30 cellular contexts compared by ENCODE assay signal in the genomic region with DNA sequence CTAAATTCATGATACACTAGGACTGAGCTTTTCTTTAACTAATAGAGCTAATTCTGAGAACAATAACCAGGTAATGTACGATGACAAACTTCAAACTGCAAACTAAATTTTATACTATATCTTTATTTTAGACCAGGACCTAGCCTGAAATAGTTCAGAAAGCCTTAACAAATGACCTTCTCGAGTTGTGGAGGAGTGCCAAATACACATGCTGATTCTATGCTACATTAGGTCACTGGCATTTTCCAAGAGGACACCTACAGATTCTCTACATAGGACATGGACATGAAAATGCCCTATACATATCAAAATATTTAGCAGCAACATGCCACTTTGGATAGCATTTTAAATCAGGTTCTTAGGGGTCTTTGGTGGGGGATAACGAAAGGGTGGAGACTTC. TPM values are rescaled to one million over a fixed set of nuclear protein-coding genes. Genes with fewer than 3 reads are reported as not detected.
"Had no signal": no experiment of that assay in that cellular context is flagged by ENCODE, and none has a peak within 500 bp of the region (broad histone marks: within the 10 kb centered on the region; RNA-seq: fewer than 3 reads in every experiment).

No MANE protein-coding gene starts in this region.

- H3K27me3 ChIP-seq: neural progenitor cell, neutrophil, suprapubic skin, tibial artery, upper lobe of right lung had no signal

- H3K4me3 ChIP-seq: lower lobe of right lung, neural progenitor cell, psoas muscle, skin epidermis, suprapubic skin, thoracic aorta, tibial artery, upper lobe of right lung had no signal

- H3K27ac ChIP-seq: lower lobe of right lung, neural progenitor cell, neutrophil, parathyroid adenoma, psoas muscle, skin epidermis, suprapubic skin, thoracic aorta, tibial artery, upper lobe of right lung had no signal

- H3K9me3 ChIP-seq: lower lobe of right lung, neutrophil, psoas muscle, suprapubic skin, thoracic aorta, tibial artery, upper lobe of right lung had no signal

- H3K4me2 ChIP-seq: neural progenitor cell had no signal

- H3K36me3 ChIP-seq: lower lobe of right lung, neural progenitor cell, neutrophil, suprapubic skin, thoracic aorta, tibial artery, upper lobe of right lung had no signal

- H3K4me1 ChIP-seq: lower lobe of right lung, neural progenitor cell, parathyroid adenoma, suprapubic skin, tibial artery, upper lobe of right lung had no signal

- H2AFZ ChIP-seq: neural progenitor cell, parathyroid adenoma had no signal

- H3K9ac ChIP-seq: neural progenitor cell, parathyroid adenoma had no signal

- DNase-seq: hypothalamus; immature natural killer cell; kidney; lower lobe of right lung; mesendoderm; naive B cell; natural killer cell; nephron progenitor cell; occipital lobe; psoas muscle; stimulated activated CD4-positive, alpha-beta T cell treated with anti-CD3 and anti-CD28 coated beads, Interleukin-12 subunit alpha, Interleukin-12 subunit beta, amount 100 ng/mL, for 4 hours; stimulated activated CD4-positive, alpha-beta T cell treated with anti-CD3 and anti-CD28 coated beads, Interleukin-15, amount 100 ng/mL, for 24 hours; stimulated activated CD4-positive, alpha-beta T cell treated with anti-CD3 and anti-CD28 coated beads, Interleukin-2, amount 100 ng/mL, for 24 hours; stimulated activated CD4-positive, alpha-beta T cell treated with anti-CD3 and anti-CD28 coated beads, Interleukin-4, amount 100 ng/mL, for 24 hours; stimulated activated naive CD4-positive, alpha-beta T cell; tibial artery; trophoblast cell; upper lobe of right lung had no signal

- ATAC-seq: lower lobe of right lung; natural killer cell; psoas muscle; sciatic nerve; stimulated activated effector memory CD8-positive, alpha-beta T cell treated with anti-CD3 and anti-CD28 coated beads, Interleukin-12 subunit alpha, Interleukin-12 subunit beta, amount 100 ng/mL, for 72 hours; upper lobe of right lung had no signal

- H3K79me2 ChIP-seq: parathyroid adenoma had no signal

RNA-seq across cellular contexts. Expression of a gene that starts 44.0 kb away (rescaled TPM):
- total RNA-seq: liver, lower lobe of right lung, mononuclear cell, natural killer cell, posterior vena cava, psoas muscle, subcutaneous adipose tissue, suprapubic skin, upper lobe of right lung had no signal
- polyA plus RNA-seq: immature natural killer cell had no signal
